ENCODE assay signal across 26 cellular contexts in genomic region chr10:49328401-49329185, GRCh38. TPM values are rescaled to one million over a fixed set of nuclear protein-coding genes. Genes with fewer than 3 reads are reported as not detected.
"Had no signal": no experiment of that assay in that cellular context is flagged by ENCODE, and none has a peak within 500 bp of the region (broad histone marks: within the 10 kb centered on the region; RNA-seq: fewer than 3 reads in every experiment).

No MANE protein-coding gene starts in this region.

- ATAC-seq: left lobe of liver; natural killer cell; right cardiac atrium; stimulated activated naive CD8-positive, alpha-beta T cell treated with anti-CD3 and anti-CD28 coated beads, Interleukin-15, Interleukin-2, amounts not matched to agents 100 U/mL and 50 U/mL, for 24 hours had no signal

- H3K27me3 ChIP-seq: breast epithelium, colonic mucosa, ovary, tibial artery had no signal

- H3K4me3 ChIP-seq: breast epithelium, colonic mucosa, lung, ovary, prostate gland, tibial artery had no signal

- H3K27ac Mint-ChIP-seq: activated naive CD4-positive, alpha-beta T cell treated with anti-CD3 and anti-CD28 coated beads for 36 hours; activated naive CD8-positive, alpha-beta T cell treated with anti-CD3 and anti-CD28 coated beads, Interleukin-2, amount 10 ng/mL, durations not matched to agents 7 days and 5 days; natural killer cell had no signal

- H3K4me3 Mint-ChIP-seq: activated naive CD4-positive, alpha-beta T cell treated with anti-CD3 and anti-CD28 coated beads for 36 hours; activated naive CD8-positive, alpha-beta T cell treated with anti-CD3 and anti-CD28 coated beads, Interleukin-2, amount 10 ng/mL, durations not matched to agents 7 days and 5 days; natural killer cell had no signal

- H3K9me3 Mint-ChIP-seq: activated naive CD4-positive, alpha-beta T cell treated with anti-CD3 and anti-CD28 coated beads for 36 hours had no signal

- H3K27ac ChIP-seq: breast epithelium, colonic mucosa, ovary, prostate gland, tibial artery had no signal

- H3K9me3 ChIP-seq: breast epithelium, colonic mucosa, ovary, prostate gland, tibial artery had no signal

- H3K4me1 ChIP-seq: breast epithelium, colonic mucosa, prostate gland, tibial artery had no signal

- H3K4me1 Mint-ChIP-seq: natural killer cell had no signal

- H3K36me3 ChIP-seq: breast epithelium, colonic mucosa, ovary, prostate gland, tibial artery had no signal

- H3K36me3 Mint-ChIP-seq: activated naive CD8-positive, alpha-beta T cell treated with anti-CD3 and anti-CD28 coated beads, Interleukin-2, amount 10 ng/mL, durations not matched to agents 7 days and 5 days; natural killer cell had no signal

- DNase-seq: activated CD4-positive, alpha-beta T cell treated with anti-CD3 and anti-CD28 coated beads, Interleukin-2, amount 50 U/mL, for 4 hours; activated effector memory CD4-positive, alpha-beta T cell treated with Interleukin-2 at 50 U/mL for 16 hours; activated naive CD4-positive, alpha-beta T cell treated with anti-CD3 and anti-CD28 coated beads for 36 hours; activated naive CD8-positive, alpha-beta T cell treated with anti-CD3 and anti-CD28 coated beads, Interleukin-2, amount 10 ng/mL, durations not matched to agents 7 days and 5 days; activated T-cell treated with anti-CD3 and anti-CD28 coated beads, Interleukin-2, amount 50 U/mL, for 48 hours; amniotic stem cell; colonic mucosa; erythroblast; foreskin fibroblast; kidney; midbrain; natural killer cell; right cardiac atrium; stimulated activated CD4-positive, alpha-beta T cell treated with anti-CD3 and anti-CD28 coated beads, Interleukin-4, amount 100 ng/mL, for 4 hours; stimulated activated naive CD8-positive, alpha-beta T cell treated with anti-CD3 and anti-CD28 coated beads, Interleukin-15, Interleukin-2, amounts not matched to agents 100 U/mL and 50 U/mL, for 24 hours; substantia nigra; T-helper 9 cell; tibial artery had no signal

RNA-seq across cellular contexts. Expression of gene C10orf71, which starts 29.6 kb away (rescaled TPM):
- total RNA-seq: activated CD8-positive, alpha-beta memory T cell treated with anti-CD3 and anti-CD28 coated beads for 36 hours; activated naive CD4-positive, alpha-beta T cell treated with anti-CD3 and anti-CD28 coated beads for 36 hours; activated naive CD8-positive, alpha-beta T cell treated with anti-CD3 and anti-CD28 coated beads, Interleukin-2, amount 10 ng/mL, durations not matched to agents 7 days and 5 days; breast epithelium; colonic mucosa; fibroblast of lung; kidney; left lobe of liver; lung; natural killer cell; T-helper 1 cell treated with Interleukin-12 subunit alpha and Interleukin-12 subunit beta and Interleukin-4 antibody, amounts not matched to agents 30 ng/mL and 1 ng/mL, for 36 hours had no signal
